ENCODE assay signal across 28 cellular contexts in the genomic region with DNA sequence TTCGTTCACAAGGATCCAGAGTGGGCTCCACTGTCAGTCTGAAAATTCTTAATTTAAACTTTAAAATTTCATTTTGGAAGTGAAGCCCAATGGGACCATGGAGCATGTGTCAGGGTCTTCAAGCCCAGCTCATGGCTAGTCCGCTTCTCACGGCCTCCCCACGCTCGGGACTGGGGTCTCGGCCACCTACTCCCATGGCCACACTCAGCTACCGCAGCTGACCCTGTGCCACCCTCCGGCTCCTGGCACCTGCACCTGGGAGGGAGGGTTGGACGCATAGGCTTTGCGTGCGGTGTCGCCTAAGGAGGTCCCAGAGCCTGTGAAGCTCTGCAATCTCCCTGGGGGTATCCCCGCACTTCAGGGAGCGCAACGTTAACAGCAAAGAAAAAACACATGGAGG.
"Had no signal": no experiment of that assay in that cellular context is flagged by ENCODE, and none has a peak within 500 bp of the region (broad histone marks: within the 10 kb centered on the region; RNA-seq: fewer than 3 reads in every experiment).

No MANE protein-coding gene starts in this region.

- H3K4me1 ChIP-seq: body of pancreas had no signal

- H3K4me3 ChIP-seq: body of pancreas, coronary artery, dorsolateral prefrontal cortex had no signal

- ATAC-seq: activated T-cell treated with anti-CD3 and anti-CD28 coated beads, Interleukin-2, amount 50 U/mL, for 4 hours; activated T-helper 17 cell treated with anti-CD3 and anti-CD28 coated beads, Interleukin-2, amount 50 U/mL, for 72 hours; body of pancreas; esophagus mucosa; T-helper 17 cell had no signal

- H3K9me3 ChIP-seq: body of pancreas had no signal

- H3K27ac ChIP-seq: body of pancreas, coronary artery, dorsolateral prefrontal cortex had no signal

- H3K27me3 ChIP-seq: body of pancreas had no signal

- DNase-seq: activated CD4-positive, alpha-beta memory T cell treated with anti-CD3 and anti-CD28 coated beads, Interleukin-2, amount 10 ng/mL, durations not matched to agents 7 days and 5 days; activated CD4-positive, alpha-beta T cell treated with anti-CD3 and anti-CD28 coated beads for 1 hour; activated CD4-positive, alpha-beta T cell treated with anti-CD3 and anti-CD28 coated beads for 4 hours; activated CD4-positive, alpha-beta T cell treated with anti-CD3 and anti-CD28 coated beads, Interleukin-2, amount 10 ng/mL, durations not matched to agents 7 days and 5 days; activated CD4-positive, alpha-beta T cell treated with anti-CD3 and anti-CD28 coated beads, Interleukin-2, amount 50 U/mL, for 4 hours; activated CD4-positive, CD25-positive, alpha-beta regulatory T cell; activated CD8-positive, alpha-beta memory T cell treated with anti-CD3 and anti-CD28 coated beads for 24 hours; activated effector memory CD4-positive, alpha-beta T cell treated with Interleukin-2 at 50 U/mL for 16 hours; activated gamma-delta T cell treated with Interleukin-2 at 50 U/mL for 16 hours; activated naive CD4-positive, alpha-beta T cell treated with anti-CD3 and anti-CD28 coated beads, Interleukin-2, amount 50 U/mL, for 16 hours; activated naive CD4-positive, alpha-beta T cell treated with Interleukin-2 at 50 U/mL for 16 hours; activated T-cell treated with anti-CD3 and anti-CD28 coated beads, Interleukin-2, amount 50 U/mL, for 4 hours; amniotic stem cell; anterior cingulate cortex; body of pancreas; central memory CD4-positive, alpha-beta T cell; cerebellar nuclear complex; dorsolateral prefrontal cortex; effector memory CD4-positive, alpha-beta T cell; endodermal cell; foreskin fibroblast; glutamatergic neuron; T-helper 1 cell; T-helper 17 cell; T1000 had no signal
